ENCODE assay signal across 9 cellular contexts in the genomic region with DNA sequence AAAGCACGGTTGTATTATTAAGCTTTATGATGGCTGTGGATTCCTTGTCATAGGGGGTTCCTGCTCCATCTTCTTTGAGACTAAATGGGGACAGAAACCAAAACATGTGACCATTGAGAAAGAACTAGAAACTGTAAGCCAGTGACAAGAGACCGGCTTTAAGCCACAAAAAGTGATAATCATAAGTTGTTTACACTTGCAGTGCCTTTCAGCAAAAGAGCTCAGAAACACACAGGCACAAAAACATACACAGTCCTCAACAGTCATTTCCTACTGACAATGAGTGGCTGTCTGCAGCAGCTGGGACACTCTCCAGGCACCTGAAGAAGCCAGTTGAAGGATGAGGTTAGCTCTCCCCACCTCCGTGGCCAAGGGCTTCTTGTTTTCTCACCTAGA. TPM values are rescaled to one million over a fixed set of nuclear protein-coding genes. Genes with fewer than 3 reads are reported as not detected.
DNase-seq lines count a peak whose midpoint lies in the region; FAIRE-seq and TF ChIP-seq lines count a peak whose summit lies in the region.
"Had no signal": no experiment of that assay in that cellular context is flagged by ENCODE, and none has a peak within 500 bp of the region (broad histone marks: within the 10 kb centered on the region; RNA-seq: fewer than 3 reads in every experiment).

No MANE protein-coding gene starts in this region.

- intact Hi-C loops in activated naive CD4-positive, alpha-beta T cell treated with anti-CD3 and anti-CD28 coated beads for 36 hours (cut with micrococcal nuclease): loop anchor here (1.0 to 2.0 kb wide), 5 partner anchors 20 to 390 kb away; a partner anchor contains a TSS

- H3K9me3 ChIP-seq in KOPT-K1 (ENCODE audit: insufficient read depth, low read length, poor library complexity, severe bottlenecking): no peaks in the 10 kb centered on the region
- no peaks in the 10 kb centered on the region for H3K9me3 ChIP-seq in skeletal muscle tissue (ENCODE audit: control insufficient read depth in 3 of 3, low read length in 3 of 3)
- H3K9me3 ChIP-seq: SJCRH30 had no signal

- H3K36me3 Mint-ChIP-seq in activated naive CD4-positive, alpha-beta T cell treated with anti-CD3 and anti-CD28 coated beads for 36 hours (ENCODE audit: low read depth): no peaks in the 10 kb centered on the region

- no peaks in the 10 kb centered on the region for H3K27me3 Mint-ChIP-seq in activated naive CD4-positive, alpha-beta T cell treated with anti-CD3 and anti-CD28 coated beads for 36 hours (ENCODE audit: low read depth)

- peak; percentile 27 for FAIRE-seq in H54 (lab: Jason Lieb, UNC)

- no peaks in the 10 kb centered on the region for H3K9me3 Mint-ChIP-seq in activated naive CD4-positive, alpha-beta T cell treated with anti-CD3 and anti-CD28 coated beads for 36 hours

- no peak overlapping the region for H3K4me3 ChIP-seq in skeletal muscle tissue (ENCODE audit: low read length in 3 of 3)
- H3K4me3 ChIP-seq: SJCRH30 had no signal

- peaks cover 15% of the 10 kb centered on the region for H3K4me1 Mint-ChIP-seq in activated naive CD4-positive, alpha-beta T cell treated with anti-CD3 and anti-CD28 coated beads for 36 hours (ENCODE audit: low read depth)

- POLR2A ChIA-PET in HEK293T (lab: Yijun Ruan, JAX): interaction anchor here (0.7 to 1.5 kb wide), 2 partner anchors 41 to 57 kb away, joined by 3 read pairs; no protein-coding TSS in a partner anchor

- peak; percentile 24 for DNase-seq in activated naive CD4-positive, alpha-beta T cell treated with anti-CD3 and anti-CD28 coated beads for 36 hours
- no peak for DNase-seq in activated naive CD4-positive, alpha-beta T cell treated with anti-CD3 and anti-CD28 coated beads, Interleukin-2, amount 50 U/mL, for 16 hours
- DNase-seq in H54 (ENCODE audit: insufficient read length, low spot score) (no peak), retina (no peak), HEK293T (ENCODE audit: extremely low spot score) (no peak), NOMO-1 treated with dmso at 0.1 percent for 144 hours (lab: John Stamatoyannopoulos, UW; ENCODE audit: unreplicated experiment) (no peak)

- CTCF ChIA-PET in activated naive CD4-positive, alpha-beta T cell treated with anti-CD3 and anti-CD28 coated beads for 36 hours (lab: Charles Lee): interaction anchor here (0.5 to 2.9 kb wide), 48 partner anchors 8 to 628 kb away, joined by 3 to 41 read pairs (median 4); a partner anchor contains a TSS
- CTCF ChIA-PET in HEK293T (lab: Yijun Ruan, JAX): interaction anchor here (0.6 to 2.4 kb wide), 29 partner anchors 8 to 390 kb away, joined by 3 to 18 read pairs (median 4); a partner anchor contains a TSS

- H3K27ac ChIP-seq in KOPT-K1 (ENCODE audit: low read depth, low read length, poor library complexity, severe bottlenecking): peak overlapping the region; percentile 26
- peak overlapping the region; percentile 32 for H3K27ac ChIP-seq in skeletal muscle tissue (ENCODE audit: low read depth, low read length)
- H3K27ac ChIP-seq: SJCRH30 had no signal

- no peak overlapping the region for H3K27ac Mint-ChIP-seq in activated naive CD4-positive, alpha-beta T cell treated with anti-CD3 and anti-CD28 coated beads for 36 hours

- H3K36me3 ChIP-seq in KOPT-K1 (ENCODE audit: insufficient read depth, low read length) (peaks cover 10% of the 10 kb centered on the region; the same call in 1 of the 2 replicates), skeletal muscle tissue (ENCODE audit: control insufficient read depth in 3 of 3, insufficient read depth in 3 of 3, low read length in 3 of 3) (peaks cover 6 to 9% (median 7%) of the 10 kb centered on the region in 3 donors)

- no peak overlapping the region for H3K4me3 Mint-ChIP-seq in activated naive CD4-positive, alpha-beta T cell treated with anti-CD3 and anti-CD28 coated beads for 36 hours

- H3K4me1 ChIP-seq in skeletal muscle tissue (ENCODE audit: control insufficient read depth in 3 of 3, insufficient read depth in 3 of 3, low read length in 3 of 3): peaks cover 24 to 34% (median 25%) of the 10 kb centered on the region in 3 donors
- H3K4me1 ChIP-seq: SJCRH30 had no signal

- no peak overlapping the region for H3K9ac ChIP-seq in skeletal muscle tissue (ENCODE audit: low read depth in 1 of 3, low read length in 3 of 3)

- TF ChIP-seq POLR2A in H54 (IDR thresholded peaks at IDR 0.05; ENCODE audit: low read depth, low read length): no peak

- no peaks in the 10 kb centered on the region for H3K27me3 ChIP-seq in skeletal muscle tissue (ENCODE audit: control insufficient read depth in 3 of 3, insufficient read depth in 3 of 3, low read length in 3 of 3)
- H3K27me3 ChIP-seq: SJCRH30 had no signal

TF ChIP-seq in HEK293T, 16 proteins besides CTCF, POLR2A, EP300 and RAD21:
- TF ChIP-seq FOXA1 (IDR thresholded peaks at IDR 0.05) (no peak), NFRKB (IDR thresholded peaks at IDR 0.05) (no peak), SP1 (IDR thresholded peaks at IDR 0.05) (no peak), HDGF (IDR thresholded peaks at IDR 0.05; ENCODE audit: borderline replicate concordance) (no peak), FOXM1 (IDR thresholded peaks at IDR 0.05; ENCODE audit: borderline replicate concordance) (no peak), SUZ12 (IDR thresholded peaks at IDR 0.05) (no peak), FOXK2 (IDR thresholded peaks at IDR 0.05) (no peak), ARNT (IDR thresholded peaks at IDR 0.05) (no peak), ELF4 (IDR thresholded peaks at IDR 0.05) (no peak), L3MBTL2 (conservative IDR thresholded peaks at IDR 0.05) (no peak), CTBP1 (IDR thresholded peaks at IDR 0.05; ENCODE audit: borderline replicate concordance) (no peak), LEF1 (IDR thresholded peaks at IDR 0.05; ENCODE audit: borderline replicate concordance) (no peak)
- TF ChIP-seq, protein P1, sequence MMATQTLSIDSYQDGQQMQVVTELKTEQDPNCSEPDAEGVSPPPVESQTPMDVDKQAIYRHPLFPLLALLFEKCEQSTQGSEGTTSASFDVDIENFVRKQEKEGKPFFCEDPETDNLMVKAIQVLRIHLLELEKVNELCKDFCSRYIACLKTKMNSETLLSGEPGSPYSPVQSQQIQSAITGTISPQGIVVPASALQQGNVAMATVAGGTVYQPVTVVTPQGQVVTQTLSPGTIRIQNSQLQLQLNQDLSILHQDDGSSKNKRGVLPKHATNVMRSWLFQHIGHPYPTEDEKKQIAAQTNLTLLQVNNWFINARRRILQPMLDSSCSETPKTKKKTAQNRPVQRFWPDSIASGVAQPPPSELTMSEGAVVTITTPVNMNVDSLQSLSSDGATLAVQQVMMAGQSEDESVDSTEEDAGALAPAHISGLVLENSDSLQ (IDR thresholded peaks at IDR 0.05): no peak

RNA-seq across cellular contexts. Expression of a gene that starts 20.0 kb away (rescaled TPM):
- 10 to 100 TPM; 10.8 to 10.9 TPM for total RNA-seq in activated naive CD4-positive, alpha-beta T cell treated with anti-CD3 and anti-CD28 coated beads for 36 hours
- total RNA-seq in skeletal muscle tissue: 28.2 TPM

RNA-seq across cellular contexts. Expression of a gene that starts 39.6 kb away (rescaled TPM):
- total RNA-seq in activated naive CD4-positive, alpha-beta T cell treated with anti-CD3 and anti-CD28 coated beads for 36 hours: 10 to 100 TPM; 11.3 to 13.2 TPM
- 65.8 TPM for total RNA-seq in skeletal muscle tissue

RNA-seq across cellular contexts. Expression of a gene that starts 57.4 kb away (rescaled TPM):
- not detected for total RNA-seq in activated naive CD4-positive, alpha-beta T cell treated with anti-CD3 and anti-CD28 coated beads for 36 hours
- not detected for total RNA-seq in skeletal muscle tissue
